In the genomic region with DNA sequence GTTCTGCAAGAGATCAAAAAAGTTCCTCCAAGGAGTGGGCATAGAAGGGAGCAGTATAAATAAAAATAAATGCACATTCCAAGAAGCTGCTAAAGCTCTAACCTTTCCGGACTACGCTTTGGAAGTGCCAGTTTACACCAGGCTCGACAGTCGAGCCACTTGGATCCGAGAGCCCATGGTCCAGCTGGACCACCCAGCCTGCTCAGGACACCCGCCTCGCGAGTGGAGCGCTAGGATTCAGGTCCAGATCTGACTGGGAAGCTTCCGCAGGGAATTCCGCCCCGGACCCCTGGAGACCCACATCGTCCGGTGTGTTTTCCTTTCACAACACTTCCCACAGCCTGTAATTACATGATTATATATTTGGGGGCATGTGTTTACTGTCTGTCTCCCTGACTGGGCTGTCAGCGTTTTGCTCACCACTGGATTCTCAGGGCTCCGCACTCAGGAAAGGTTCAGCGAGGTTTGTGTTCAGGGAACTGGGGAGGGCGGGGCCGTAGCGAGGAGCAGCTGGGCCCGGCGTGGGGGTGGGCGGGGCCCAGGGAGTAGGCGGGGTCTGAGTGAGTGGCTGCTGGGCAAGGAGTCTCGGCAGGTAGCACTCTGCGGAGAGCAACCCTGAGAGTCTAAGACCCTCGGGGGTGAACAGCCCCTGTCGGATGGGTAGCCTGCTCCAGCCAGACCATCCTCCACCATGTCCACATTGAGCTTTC, we compare ENCODE assay signal across 8 cellular contexts. TPM values are rescaled to one million over a fixed set of nuclear protein-coding genes. Genes with fewer than 3 reads are reported as not detected.
DNase-seq lines count a peak whose midpoint lies in the region; ATAC-seq, FAIRE-seq and TF ChIP-seq lines count a peak whose summit lies in the region.

No MANE protein-coding gene starts in this region.

- H3K4me3 Mint-ChIP-seq in astrocyte (ENCODE audit: unreplicated experiment), result peak overlapping the region; percentile 66

- H3K4me2 ChIP-seq in astrocyte (ENCODE audit: low read length), result peak overlapping the region; percentile 99

- ATAC-seq in HG03521 (IDR thresholded peaks at IDR 0.05; ENCODE audit: unreplicated experiment), result peak; percentile 90

- WGBS in iPS DF 6.9 (ENCODE audit: insufficient coverage, insufficient read length), result no CpG with 5 or more reads among the region's 28 CpGs

- H4K20me1 ChIP-seq in astrocyte (ENCODE audit: insufficient read depth, low read length), result no peaks in the 10 kb centered on the region

- H3K27ac ChIP-seq in astrocyte (ENCODE audit: low read depth, low read length) (no peak overlapping the region), iPS DF 6.9 (ENCODE audit: low read length) (no peak overlapping the region), skeletal muscle tissue (ENCODE audit: low read depth, low read length) (no peak overlapping the region)

- H3K9me3 ChIP-seq in astrocyte (ENCODE audit: insufficient read depth, low read depth, low read length) (no peaks in the 10 kb centered on the region), iPS DF 6.9 (ENCODE audit: control insufficient read depth, insufficient read depth, low read length) (no peaks in the 10 kb centered on the region), skeletal muscle tissue (ENCODE audit: control insufficient read depth in 3 of 3, low read length in 3 of 3) (no peaks in the 10 kb centered on the region)

- H3K4me3 ChIP-seq in astrocyte (ENCODE audit: insufficient read depth, low read depth, low read length), result peak overlapping the region; percentile 65
- H3K4me3 ChIP-seq in iPS DF 6.9 (ENCODE audit: low read length), result peak overlapping the region; percentile 42; the same call in 1 of the 2 replicates
- H3K4me3 ChIP-seq in skeletal muscle tissue (ENCODE audit: low read length in 3 of 3), result peak overlapping the region; percentile 66 to 77 (median 75)

- peaks cover 2% of the 10 kb centered on the region for H3K9me3 Mint-ChIP-seq in astrocyte (ENCODE audit: unreplicated experiment)

- peak overlapping the region; percentile 93 for H2AFZ ChIP-seq in astrocyte (ENCODE audit: low read depth, low read length)

- no peaks in the 10 kb centered on the region for H3K36me3 ChIP-seq in astrocyte (ENCODE audit: insufficient read depth, low read length)
- H3K36me3 ChIP-seq in iPS DF 6.9 (ENCODE audit: control insufficient read depth, insufficient read depth, low read length), result no peaks in the 10 kb centered on the region
- no peaks in the 10 kb centered on the region for H3K36me3 ChIP-seq in skeletal muscle tissue (ENCODE audit: control insufficient read depth in 3 of 3, insufficient read depth in 3 of 3, low read length in 3 of 3)

- peak; percentile 6 for DNase-seq in NCI-H510A (lab: John Stamatoyannopoulos, UW)
- DNase-seq in NCI-H510A treated with DMSO at 0.1 percent for 48 hours (lab: John Stamatoyannopoulos, UW), result no peak
- DNase-seq in T-helper 2 cell, result peak; percentile 36 to 80 (median 50)
- DNase-seq in astrocyte (ENCODE audit: low read depth), result peak; percentile 25
- peak; percentile 48 for DNase-seq in iPS DF 6.9 (ENCODE audit: low read depth, low spot score)
- no peak for DNase-seq in NCI-H1694 treated with DMSO at 0.1 percent for 48 hours (lab: John Stamatoyannopoulos, UW)

- no peak overlapping the region for H3K27ac Mint-ChIP-seq in astrocyte (ENCODE audit: unreplicated experiment)

- TF ChIP-seq CTCF in astrocyte (IDR thresholded peaks at IDR 0.05; ENCODE audit: insufficient read depth, low read depth, low read length), result no peak

- H3K79me2 ChIP-seq in astrocyte (ENCODE audit: insufficient read depth, low read length), result no peaks in the 10 kb centered on the region

- H3K4me1 ChIP-seq in astrocyte (ENCODE audit: insufficient read depth, low read length), result no peaks in the 10 kb centered on the region
- H3K4me1 ChIP-seq in iPS DF 6.9 (ENCODE audit: control insufficient read depth, insufficient read depth, low read length), result no peaks in the 10 kb centered on the region
- peaks cover 4 to 6% (median 5%) of the 10 kb centered on the region in 3 donors for H3K4me1 ChIP-seq in skeletal muscle tissue (ENCODE audit: control insufficient read depth in 3 of 3, insufficient read depth in 3 of 3, low read length in 3 of 3)

- FAIRE-seq in astrocyte (lab: Jason Lieb, UNC), result no peak

- H3K27me3 ChIP-seq in astrocyte (ENCODE audit: insufficient read depth, low read length) (no peaks in the 10 kb centered on the region), iPS DF 6.9 (ENCODE audit: control insufficient read depth, insufficient read depth, low read length) (peaks cover 2% of the 10 kb centered on the region; the same call in 1 of the 2 replicates), skeletal muscle tissue (ENCODE audit: control insufficient read depth in 3 of 3, insufficient read depth in 3 of 3, low read length in 3 of 3) (peaks cover 2 to 8% (median 5%) of the 10 kb centered on the region in 3 donors)

- no peaks in the 10 kb centered on the region for H3K4me1 Mint-ChIP-seq in astrocyte (ENCODE audit: low read depth, unreplicated experiment)

- H3K27me3 Mint-ChIP-seq in astrocyte (ENCODE audit: low read depth, unreplicated experiment), result peaks cover 29% of the 10 kb centered on the region

- H3K36me3 Mint-ChIP-seq in astrocyte (ENCODE audit: low read depth, unreplicated experiment), result no peaks in the 10 kb centered on the region

- H3K9ac ChIP-seq in astrocyte (ENCODE audit: low read length) (peak overlapping the region; percentile 76), skeletal muscle tissue (ENCODE audit: low read depth in 1 of 3, low read length in 3 of 3) (peak overlapping the region; percentile 59 to 76 (median 74))

RNA-seq across cellular contexts. Expression of gene TMEM263, which starts 52.3 kb away (rescaled TPM):
- total RNA-seq in astrocyte (160 and 174 TPM in 2 replicates), skeletal muscle tissue (42.3 TPM)

Comparison
In these comparisons a context has a peak if more than half of its experiments do, and no peak if none do; other contexts are left out.
1. DNase-seq: peak in NCI-H510A (single experiment), T-helper 2 cell (5 of 5), astrocyte (single experiment) and iPS DF 6.9 (single experiment); none in NCI-H510A treated with DMSO at 0.1 percent for 48 hours (single experiment) and NCI-H1694 treated with DMSO at 0.1 percent for 48 hours (single experiment).
2. Peak in every context shown above with its lines, with median percentiles within 50 percentile points of each other: H3K4me3 ChIP-seq.